2 cellular contexts compared by ENCODE assay signal in the genomic region with DNA sequence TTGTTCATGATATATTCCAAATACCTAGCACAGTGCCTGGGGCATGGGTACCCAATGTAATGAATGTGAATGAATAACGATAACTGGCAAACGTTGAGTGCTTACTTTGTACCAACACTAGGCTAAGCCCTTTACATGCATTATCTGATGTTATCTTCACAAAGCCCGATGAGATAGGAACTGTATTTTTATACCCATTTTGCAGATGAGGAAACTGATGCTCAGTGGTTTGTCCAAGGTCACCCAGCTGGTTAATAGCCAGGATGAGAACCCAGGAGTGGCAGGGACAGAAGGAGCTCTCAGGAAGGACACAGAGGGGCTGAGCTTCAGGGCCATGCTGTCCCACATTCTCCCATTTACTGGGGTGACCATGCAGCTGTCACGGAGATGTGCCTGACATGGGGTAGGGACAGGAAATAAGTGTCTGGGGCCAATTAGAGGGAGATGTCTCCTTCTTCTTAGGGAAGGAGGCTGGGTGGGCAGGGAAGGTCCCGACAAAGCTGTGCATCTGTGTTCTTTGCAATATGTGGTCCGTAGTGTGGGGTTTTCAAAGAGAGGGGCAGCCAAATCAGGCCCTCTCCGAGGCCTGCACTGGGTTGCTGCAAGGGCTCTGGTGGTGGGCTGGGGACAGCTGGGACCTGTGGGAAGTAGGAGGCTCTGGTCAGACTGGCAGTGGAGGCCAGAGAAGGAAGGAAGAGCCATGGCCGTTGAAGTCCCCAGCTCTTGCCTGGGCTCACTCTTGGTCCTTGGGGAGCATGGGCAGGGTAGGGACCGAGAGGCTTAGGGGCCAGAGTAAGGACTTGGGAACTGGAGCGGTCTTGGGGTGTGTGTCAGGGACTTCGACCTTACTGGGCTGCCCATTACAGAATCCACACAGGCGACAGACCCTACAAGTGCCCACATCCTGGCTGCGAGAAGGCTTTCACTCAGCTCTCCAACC.
A peak's percentile ranks its signal among the peaks of the same experiment; 100 is the strongest.
TF ChIP-seq lines count a peak whose summit lies in the region.

No MANE protein-coding gene starts in this region.

TF ChIP-seq in K562, 482 proteins besides CTCF, POLR2A, EP300 and RAD21:
- TF ChIP-seq ARID2 (IDR thresholded peaks at IDR 0.05) (no peak), MEF2A (IDR thresholded peaks at IDR 0.05; ENCODE audit: control insufficient read depth, low read depth, low read length) (no peak), ZC3H4 (CRISPR knock-in tag; IDR thresholded peaks at IDR 0.05; ENCODE audit: borderline replicate concordance) (no peak), ADNP (tag; IDR thresholded peaks at IDR 0.05) (0 out of 2 replicates have a peak, but pooled peaks have one; percentile 41), BMI1 (IDR thresholded peaks at IDR 0.05; ENCODE audit: low read length) (no peak), TAF7 (tag; IDR thresholded peaks at IDR 0.05) (no peak), BCOR (IDR thresholded peaks at IDR 0.05) (peak; percentile 66), HNRNPL (IDR thresholded peaks at IDR 0.05; ENCODE audit: low read depth, low read length) (no peak), ZEB2 (IDR thresholded peaks at IDR 0.05) (no peak), BRD4 (IDR thresholded peaks at IDR 0.05) (no peak), RBM25 (IDR thresholded peaks at IDR 0.05; ENCODE audit: low read depth, low read length, severe bottlenecking) (peak; percentile 81), ARID3B (CRISPR knock-in tag; IDR thresholded peaks at IDR 0.05; ENCODE audit: borderline replicate concordance) (no peak), KDM1A (IDR thresholded peaks at IDR 0.05) (0 out of 4 replicates have a peak, but pooled peaks of 1 of the 2 experiments have one; percentile 26), ESRRA (IDR thresholded peaks at IDR 0.05; ENCODE audit: borderline replicate concordance, low read depth) (peak; percentile 87)
- TF ChIP-seq, protein P1, sequence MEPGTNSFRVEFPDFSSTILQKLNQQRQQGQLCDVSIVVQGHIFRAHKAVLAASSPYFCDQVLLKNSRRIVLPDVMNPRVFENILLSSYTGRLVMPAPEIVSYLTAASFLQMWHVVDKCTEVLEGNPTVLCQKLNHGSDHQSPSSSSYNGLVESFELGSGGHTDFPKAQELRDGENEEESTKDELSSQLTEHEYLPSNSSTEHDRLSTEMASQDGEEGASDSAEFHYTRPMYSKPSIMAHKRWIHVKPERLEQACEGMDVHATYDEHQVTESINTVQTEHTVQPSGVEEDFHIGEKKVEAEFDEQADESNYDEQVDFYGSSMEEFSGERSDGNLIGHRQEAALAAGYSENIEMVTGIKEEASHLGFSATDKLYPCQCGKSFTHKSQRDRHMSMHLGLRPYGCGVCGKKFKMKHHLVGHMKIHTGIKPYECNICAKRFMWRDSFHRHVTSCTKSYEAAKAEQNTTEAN (CRISPR knock-in tag; IDR thresholded peaks at IDR 0.05): no peak
TF ChIP-seq in K562: peak in this region for 5.

TF ChIP-seq in HepG2, 621 proteins besides CTCF, POLR2A, EP300 and RAD21:
- TF ChIP-seq, protein P2, sequence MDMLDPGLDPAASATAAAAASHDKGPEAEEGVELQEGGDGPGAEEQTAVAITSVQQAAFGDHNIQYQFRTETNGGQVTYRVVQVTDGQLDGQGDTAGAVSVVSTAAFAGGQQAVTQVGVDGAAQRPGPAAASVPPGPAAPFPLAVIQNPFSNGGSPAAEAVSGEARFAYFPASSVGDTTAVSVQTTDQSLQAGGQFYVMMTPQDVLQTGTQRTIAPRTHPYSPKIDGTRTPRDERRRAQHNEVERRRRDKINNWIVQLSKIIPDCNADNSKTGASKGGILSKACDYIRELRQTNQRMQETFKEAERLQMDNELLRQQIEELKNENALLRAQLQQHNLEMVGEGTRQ (IDR thresholded peaks at IDR 0.05; ENCODE audit: low read depth, low read length): no peak
- TF ChIP-seq, protein P2 (CRISPR knock-in tag; IDR thresholded peaks at IDR 0.05; ENCODE audit: borderline replicate concordance): no peak
- no peak for TF ChIP-seq SP5 (CRISPR knock-in tag; IDR thresholded peaks at IDR 0.05; ENCODE audit: borderline replicate concordance, low read depth)
- TF ChIP-seq KLF11 (CRISPR knock-in tag; IDR thresholded peaks at IDR 0.05): no peak
- peak; percentile 84 for TF ChIP-seq ZNF629 (CRISPR knock-in tag; conservative IDR thresholded peaks at IDR 0.05)
- no peak for TF ChIP-seq ZFX (CRISPR knock-in tag; IDR thresholded peaks at IDR 0.05; ENCODE audit: low read depth)
- no peak for TF ChIP-seq TERF1 (CRISPR knock-in tag; IDR thresholded peaks at IDR 0.05)
